In genomic region chr14:61282746-61283145, GRCh38 we compare ENCODE assay signal across 24 cellular contexts. TPM values are rescaled to one million over a fixed set of nuclear protein-coding genes. Genes with fewer than 3 reads are reported as not detected.
A peak's percentile ranks its signal among the peaks of the same experiment; 100 is the strongest.
DNase-seq lines count a peak whose midpoint lies in the region; ATAC-seq and TF ChIP-seq lines count a peak whose summit lies in the region.
"Had no signal": no experiment of that assay in that cellular context is flagged by ENCODE, and none has a peak within 500 bp of the region (broad histone marks: within the 10 kb centered on the region; RNA-seq: fewer than 3 reads in every experiment).

No MANE protein-coding gene starts in this region.

- H3K14ac ChIP-seq in IMR-90 (replicated peaks; ENCODE audit: low read depth, low read length): no peak overlapping the region

- no peak overlapping the region for H2BK20ac ChIP-seq in IMR-90 (ENCODE audit: low read depth, low read length)

- no peak overlapping the region for H3K4ac ChIP-seq in IMR-90 (ENCODE audit: low read depth, low read length)

- no peaks in the 10 kb centered on the region for H3K4me1 ChIP-seq in IMR-90 (ENCODE audit: control insufficient read depth, insufficient read depth, low read length)
- peaks cover 8% of the 10 kb centered on the region for H3K4me1 ChIP-seq in psoas muscle

- H2BK5ac ChIP-seq in IMR-90 (ENCODE audit: low read depth, low read length, poor library complexity, severe bottlenecking): no peak overlapping the region

- CTCF ChIA-PET in IMR-90 (lab: Yijun Ruan, JAX): interaction anchor here (0.8 to 1.4 kb wide), 2 partner anchors 15 to 22 kb away, joined by 3 read pairs; no protein-coding TSS in a partner anchor

- H3K4me1 Mint-ChIP-seq in central memory CD8-positive, alpha-beta T cell: peaks cover 32% of the 10 kb centered on the region
- H3K4me1 Mint-ChIP-seq in osteocyte (ENCODE audit: unreplicated experiment): peaks cover 24% of the 10 kb centered on the region

- peaks cover 8% of the 10 kb centered on the region; the same call in 1 of the 2 replicates for H3K9me3 ChIP-seq in IMR-90 (ENCODE audit: control insufficient read depth, insufficient read depth, low read length)
- H3K9me3 ChIP-seq in psoas muscle: no peaks in the 10 kb centered on the region
- H3K9me3 ChIP-seq: A549, SK-N-SH had no signal

- no TSS peak for BruUV-seq in IMR-90 (replicated peaks; lab: Mats Ljungman, UMichigan)

- no peaks in the 10 kb centered on the region for H4K20me1 ChIP-seq in IMR-90 (ENCODE audit: insufficient read depth, low read length)
- H4K20me1 ChIP-seq: BLaER1 treated with 17β-estradiol and CSF1 and Interleukin-3, amounts not matched to agents 10 nM and 100 nM had no signal

- WGBS in IMR-90 (ENCODE audit: extremely low coverage in 2 of 2, insufficient read length in 1 of 2), 2 experiments: no CpG with 5 or more reads among the region's 2 CpGs
- 78 to 91% (median 90%) methylated on average over 2 of the region's 2 CpGs for WGBS in psoas muscle, 3 donors

- H3K79me1 ChIP-seq in IMR-90 (ENCODE audit: low read depth in 1 of 2, low read length in 2 of 2): no peaks in the 10 kb centered on the region

- H2AFZ ChIP-seq in IMR-90 (replicated peaks; ENCODE audit: low read length, poor library complexity): no peak overlapping the region

- no peaks in the 10 kb centered on the region for H3K36me3 ChIP-seq in IMR-90 (ENCODE audit: control insufficient read depth, insufficient read depth, low read length)
- no peaks in the 10 kb centered on the region for H3K36me3 ChIP-seq in psoas muscle (ENCODE audit: insufficient read depth in 1 of 2, low read depth in 1 of 2)
- H3K36me3 ChIP-seq: BLaER1 treated with 17β-estradiol and CSF1 and Interleukin-3, amounts not matched to agents 10 nM and 100 nM had no signal

- no peak for TF ChIP-seq CTCF in IMR-90 (conservative IDR thresholded peaks at IDR 0.05; ENCODE audit: low read depth, low read length)
- no peak for TF ChIP-seq CTCF in psoas muscle (IDR thresholded peaks at IDR 0.05)
- TF ChIP-seq CTCF in osteocyte (IDR thresholded peaks at IDR 0.05): no peak

- no peak overlapping the region for H3K4me3 Mint-ChIP-seq in central memory CD8-positive, alpha-beta T cell
- H3K4me3 Mint-ChIP-seq in osteocyte (ENCODE audit: unreplicated experiment): no peak overlapping the region

- no peak overlapping the region for H2AK9ac ChIP-seq in IMR-90 (replicated peaks; ENCODE audit: low read depth, low read length, poor library complexity)

- no peaks in the 10 kb centered on the region for H3K27me3 Mint-ChIP-seq in central memory CD8-positive, alpha-beta T cell
- no peaks in the 10 kb centered on the region for H3K27me3 Mint-ChIP-seq in osteocyte (ENCODE audit: unreplicated experiment)
- H3K27me3 Mint-ChIP-seq: CD4-positive, alpha-beta memory T cell had no signal

- peaks cover 6% of the 10 kb centered on the region for H3K36me3 Mint-ChIP-seq in central memory CD8-positive, alpha-beta T cell (ENCODE audit: insufficient read depth)
- H3K36me3 Mint-ChIP-seq in osteocyte (ENCODE audit: unreplicated experiment): peaks cover 1% of the 10 kb centered on the region
- H3K36me3 Mint-ChIP-seq: IgD-negative memory B cell had no signal

- dilution Hi-C loops in IMR-90 (cut with HindIII; ENCODE audit: low sequenced_read_pairs, unreplicated experiment): no loop called here

- no peak for ATAC-seq in IMR-90 (ENCODE audit: low read depth)
- no peak for ATAC-seq in central memory CD8-positive, alpha-beta T cell (replicated peaks; ENCODE audit: extremely low read depth, poor library complexity, severe bottlenecking)
- ATAC-seq in psoas muscle: no peak
- ATAC-seq: A549 had no signal

- no peak overlapping the region for H2BK120ac ChIP-seq in IMR-90 (ENCODE audit: low read depth, low read length)

- no peak for TF ChIP-seq POLR2A in IMR-90 (IDR thresholded peaks at IDR 0.05; ENCODE audit: low read depth, low read length)

- H3K27ac ChIP-seq in IMR-90 (ENCODE audit: insufficient read depth, low read length) (no peak overlapping the region), psoas muscle (peak overlapping the region; percentile 31)
- H3K27ac ChIP-seq: A549; BLaER1 treated with 17β-estradiol and CSF1 and Interleukin-3, amounts not matched to agents 10 nM and 100 nM; KMS-11 had no signal

- H3K4me3 ChIP-seq in IMR-90 (ENCODE audit: insufficient read depth, low read depth, low read length) (no peak overlapping the region), psoas muscle (no peak overlapping the region)
- H3K4me3 ChIP-seq: A549; BLaER1 treated with 17β-estradiol and CSF1 and Interleukin-3, amounts not matched to agents 10 nM and 100 nM had no signal

- no peak overlapping the region for H3K56ac ChIP-seq in IMR-90 (ENCODE audit: extremely low read depth, insufficient read depth, low read length)

- H3K27me3 ChIP-seq in IMR-90 (ENCODE audit: control insufficient read depth, insufficient read depth, low read length) (peaks cover 27% of the 10 kb centered on the region), psoas muscle (ENCODE audit: insufficient read depth in 3 of 3, low read length in 2 of 3) (no peaks in the 10 kb centered on the region)
- H3K27me3 ChIP-seq: BLaER1 treated with 17β-estradiol and CSF1 and Interleukin-3, amounts not matched to agents 10 nM and 100 nM had no signal

- H3K18ac ChIP-seq in IMR-90 (ENCODE audit: low read depth, low read length): no peak overlapping the region

- H4K91ac ChIP-seq in IMR-90 (ENCODE audit: insufficient read depth, low read depth, low read length): no peak overlapping the region

- in situ Hi-C loops in IMR-90 (cut with MboI; ENCODE audit: low sequenced_read_pairs): loop anchor here (10.0 kb wide), 1 partner anchor 938 kb away; no protein-coding TSS in a partner anchor

- no peak overlapping the region for H2BK15ac ChIP-seq in IMR-90 (ENCODE audit: low read depth, low read length)

- H3K9me1 ChIP-seq in IMR-90 (ENCODE audit: insufficient read depth, low read length): no peaks in the 10 kb centered on the region

- no peak overlapping the region for H4K8ac ChIP-seq in IMR-90 (ENCODE audit: low read depth in 2 of 2, low read length in 2 of 2)

- H3K9me3 Mint-ChIP-seq in central memory CD8-positive, alpha-beta T cell: no peaks in the 10 kb centered on the region
- H3K9me3 Mint-ChIP-seq in osteocyte (ENCODE audit: unreplicated experiment): no peaks in the 10 kb centered on the region
- H3K9me3 Mint-ChIP-seq: CD4-positive, alpha-beta memory T cell; IgD-negative memory B cell had no signal

- POLR2A ChIA-PET in IMR-90 (lab: Charles Lee; ENCODE audit: unreplicated experiment): no interaction called here

- no peak overlapping the region for H4K5ac ChIP-seq in IMR-90 (ENCODE audit: low read depth, low read length)

- H3K27ac Mint-ChIP-seq in central memory CD8-positive, alpha-beta T cell (ENCODE audit: low read depth): peak overlapping the region; percentile 9
- no peak overlapping the region for H3K27ac Mint-ChIP-seq in osteocyte (ENCODE audit: unreplicated experiment)
- H3K27ac Mint-ChIP-seq: IgD-negative memory B cell had no signal

- no peak for TF ChIP-seq RAD21 in IMR-90 (IDR thresholded peaks at IDR 0.05; ENCODE audit: low read length)

- H3K4me2 ChIP-seq in IMR-90 (ENCODE audit: low read depth, low read length): no peak overlapping the region
- H3K4me2 ChIP-seq: A549; BLaER1 treated with 17β-estradiol and CSF1 and Interleukin-3, amounts not matched to agents 10 nM and 100 nM; KMS-11; SK-N-SH had no signal

- no peak overlapping the region for H3K9ac ChIP-seq in IMR-90 (ENCODE audit: low read depth, low read length)
- H3K9ac ChIP-seq: BLaER1 treated with 17β-estradiol and CSF1 and Interleukin-3, amounts not matched to agents 10 nM and 100 nM; KMS-11; SK-N-SH had no signal

- DNase-seq in COLO829 (ENCODE audit: low spot score) (peak; percentile 74), IMR-90 (no peak), psoas muscle (no peak), osteocyte (ENCODE audit: extremely low spot score, unreplicated experiment) (no peak), HuH-7.5 (ENCODE audit: low spot score) (no peak)
- no peak for DNase-seq in central memory CD8-positive, alpha-beta T cell (ENCODE audit: low spot score in 2 of 2)
- no peak for DNase-seq in activated CD8-positive, alpha-beta memory T cell treated with anti-CD3 and anti-CD28 coated beads, Interleukin-2, amount 50 U/mL, for 48 hours
- DNase-seq: AML-193; CD4-positive, alpha-beta memory T cell; DND-41; NCI-H1048; NCI-H1417 treated with DMSO at 0.1 percent for 48 hours; NCI-H1694 treated with DMSO at 0.1 percent for 48 hours; NCI-H2081 treated with DMSO at 0.1 percent for 48 hours; NCI-H226; NCI-H510A; NCI-H69; SK-N-SH; SW 1271 had no signal

- intact Hi-C loops in IMR-90 (cut with micrococcal nuclease): no loop called here
- intact Hi-C loops in psoas muscle (cut with DNase I): loop anchor here in 1 of 2 donors (10.0 kb wide), 1 partner anchor 928 kb away; no protein-coding TSS in a partner anchor

- H2AK5ac ChIP-seq in IMR-90 (ENCODE audit: low read depth, low read length): no peak overlapping the region

- H3K23ac ChIP-seq in IMR-90 (ENCODE audit: low read depth, low read length): peak overlapping the region; percentile 43; the same call in 1 of the 2 replicates

TF ChIP-seq in IMR-90, 13 proteins besides CTCF, POLR2A, EP300 and RAD21 (continues in another document):
- TF ChIP-seq MXI1 (IDR thresholded peaks at IDR 0.05; ENCODE audit: borderline replicate concordance, low read depth, low read length) (no peak), SMC3 (IDR thresholded peaks at IDR 0.05; ENCODE audit: low read depth, low read length) (no peak), RFX5 (IDR thresholded peaks at IDR 0.05; ENCODE audit: low read depth, low read length) (no peak), MAFK (IDR thresholded peaks at IDR 0.05; ENCODE audit: low read depth, low read length) (no peak), RCOR1 (IDR thresholded peaks at IDR 0.05; ENCODE audit: insufficient replicate concordance, low read length) (no peak), CHD1 (IDR thresholded peaks at IDR 0.05; ENCODE audit: low read depth, low read length) (no peak), MAZ (IDR thresholded peaks at IDR 0.05; ENCODE audit: borderline replicate concordance, low read depth, low read length) (no peak), CEBPB (IDR thresholded peaks at IDR 0.05; ENCODE audit: low read depth, low read length) (no peak)

RNA-seq across cellular contexts. Expression of gene TMEM30B, which starts 1.6 kb away (rescaled TPM):
- total RNA-seq in IMR-90 (2012; rRNA removed) (under 0.01 TPM in 1 of 2 replicates, not detected in the other), psoas muscle (1 to 10 TPM in 2 of 4 donors, under 1 TPM in 2; 0.80 to 2.0 (median 1.0) TPM), osteocyte (1.2 and 1.3 TPM in 2 replicates)
- polyA plus RNA-seq in IMR-90 (2012; rRNA removed) (0.03 and 0.13 TPM in 2 replicates), psoas muscle (under 1 TPM; 0.30 to 0.33 (median 0.31) TPM)
- polyA plus RNA-seq in IMR-90 (2012; cell fraction: cytosol; rRNA removed): 0.04 and 0.21 TPM in 2 replicates
- polyA plus RNA-seq in IMR-90 (2012; cell fraction: nucleus; rRNA removed; ENCODE audit: low replicate concordance): 0.15 TPM in 1 of 2 replicates, not detected in the other
- total RNA-seq: OCI-LY7 had no signal

RNA-seq across cellular contexts. Expression of gene PRKCH, which starts 38.6 kb away (rescaled TPM):
- total RNA-seq in IMR-90 (2012; rRNA removed): 1.4 and 2.3 TPM in 2 replicates
- polyA plus RNA-seq in IMR-90 (2012; rRNA removed): 1.4 and 1.6 TPM in 2 replicates
- 1.0 and 1.6 TPM in 2 replicates for polyA plus RNA-seq in IMR-90 (2012; cell fraction: cytosol; rRNA removed)
- polyA plus RNA-seq in IMR-90 (2012; cell fraction: nucleus; rRNA removed; ENCODE audit: low replicate concordance): 0.76 and 3.6 TPM in 2 replicates
- total RNA-seq in psoas muscle: 10 to 100 TPM; 11.1 to 17.9 (median 15.4) TPM
- polyA plus RNA-seq in psoas muscle: 1 to 10 TPM; 5.9 to 6.9 (median 6.2) TPM
- 10.6 and 11.1 TPM in 2 replicates for total RNA-seq in osteocyte
